ENCODE assay signal across 25 cellular contexts in genomic region chr16:73371584-73372319, GRCh38.
"Had no signal": no experiment of that assay in that cellular context is flagged by ENCODE, and none has a peak within 500 bp of the region (broad histone marks: within the 10 kb centered on the region; RNA-seq: fewer than 3 reads in every experiment).

No MANE protein-coding gene starts in this region.

- H3K9me3 ChIP-seq: ovary, psoas muscle, suprapubic skin, thyroid gland had no signal

- H3K27ac Mint-ChIP-seq: effector memory CD8-positive, alpha-beta T cell; memory B cell; naive B cell; natural killer cell treated with Interleukin-12 subunit alpha and Interleukin-12 subunit beta and Interleukin-15 and Interleukin-18, amount 100 ng/mL, for 72 hours; stimulated activated naive CD8-positive, alpha-beta T cell treated with anti-CD3 and anti-CD28 coated beads, Interleukin-15, amount 100 ng/mL, for 72 hours; type B pancreatic cell had no signal

- H3K36me3 Mint-ChIP-seq: memory B cell; naive B cell; natural killer cell treated with Interleukin-12 subunit alpha and Interleukin-12 subunit beta and Interleukin-15 and Interleukin-18, amount 100 ng/mL, for 72 hours; type B pancreatic cell had no signal

- H3K27me3 ChIP-seq: ovary, thyroid gland had no signal

- DNase-seq: cortex of kidney; effector memory CD8-positive, alpha-beta T cell; kidney glomerular epithelial cell; left ventricle myocardium superior; naive B cell; occipital lobe; ovary; posterior cingulate gyrus; psoas muscle; right cardiac atrium; stimulated activated CD4-positive, alpha-beta T cell treated with anti-CD3 and anti-CD28 coated beads, Interleukin-15, amount 100 ng/mL, for 24 hours; stimulated activated CD4-positive, alpha-beta T cell treated with anti-CD3 and anti-CD28 coated beads, Interleukin-4, amount 100 ng/mL, for 1 hour; stimulated activated CD8-positive, alpha-beta memory T cell treated with anti-CD3 and anti-CD28 coated beads, Interleukin-4, amount 100 ng/mL, for 48 hours; stimulated activated naive CD4-positive, alpha-beta T cell; stimulated activated naive CD8-positive, alpha-beta T cell treated with anti-CD3 and anti-CD28 coated beads, Interleukin-15, amount 100 ng/mL, for 72 hours; thyroid gland had no signal

- ATAC-seq: effector memory CD8-positive, alpha-beta T cell; left ventricle myocardium superior; natural killer cell treated with Interleukin-12 subunit alpha and Interleukin-12 subunit beta and Interleukin-15 and Interleukin-18, amount 100 ng/mL, for 72 hours; psoas muscle; right cardiac atrium; stimulated activated naive CD8-positive, alpha-beta T cell treated with anti-CD3 and anti-CD28 coated beads, Interleukin-15, amount 100 ng/mL, for 72 hours had no signal

- H3K27me3 Mint-ChIP-seq: effector memory CD8-positive, alpha-beta T cell; memory B cell; stimulated activated naive CD8-positive, alpha-beta T cell treated with anti-CD3 and anti-CD28 coated beads, Interleukin-15, amount 100 ng/mL, for 72 hours had no signal

- H3K4me1 Mint-ChIP-seq: memory B cell; naive B cell; stimulated activated naive CD8-positive, alpha-beta T cell treated with anti-CD3 and anti-CD28 coated beads, Interleukin-15, amount 100 ng/mL, for 72 hours had no signal

- H3K4me3 ChIP-seq: lung, ovary, psoas muscle, skin epidermis, suprapubic skin, thyroid gland had no signal

- FAIRE-seq: endometrium, frontal cortex, islet of Langerhans had no signal

- H3K27ac ChIP-seq: ovary, psoas muscle, skin epidermis, suprapubic skin, thyroid gland had no signal

- H3K36me3 ChIP-seq: ovary, suprapubic skin, thyroid gland had no signal

- H3K4me3 Mint-ChIP-seq: effector memory CD8-positive, alpha-beta T cell; memory B cell; natural killer cell treated with Interleukin-12 subunit alpha and Interleukin-12 subunit beta and Interleukin-15 and Interleukin-18, amount 100 ng/mL, for 72 hours; stimulated activated naive CD8-positive, alpha-beta T cell treated with anti-CD3 and anti-CD28 coated beads, Interleukin-15, amount 100 ng/mL, for 72 hours; type B pancreatic cell had no signal

- H3K9me3 Mint-ChIP-seq: memory B cell; natural killer cell treated with Interleukin-12 subunit alpha and Interleukin-12 subunit beta and Interleukin-15 and Interleukin-18, amount 100 ng/mL, for 72 hours; type B pancreatic cell had no signal

- H3K4me1 ChIP-seq: psoas muscle, suprapubic skin, thyroid gland had no signal
